In genomic region chr13:25468330-25469178, GRCh38 we compare ENCODE assay signal across 9 cellular contexts.
DNase-seq lines count a peak whose midpoint lies in the region; ATAC-seq, FAIRE-seq and TF ChIP-seq lines count a peak whose summit lies in the region.
"Had no signal": no experiment of that assay in that cellular context is flagged by ENCODE, and none has a peak within 500 bp of the region (broad histone marks: within the 10 kb centered on the region; RNA-seq: fewer than 3 reads in every experiment).

No MANE protein-coding gene starts in this region.

- H3K27me3 ChIP-seq in hepatocyte, result peaks cover 38% of the 10 kb centered on the region
- H3K27me3 ChIP-seq in upper lobe of right lung, result peaks cover 39% of the 10 kb centered on the region
- peaks cover 0 to 7% of the 10 kb centered on the region in 2 donors for H3K27me3 ChIP-seq in small intestine (ENCODE audit: control insufficient read depth in 2 of 2, insufficient read depth in 2 of 2, low read length in 2 of 2)

- H3K4me1 ChIP-seq in hepatocyte (ENCODE audit: insufficient read depth), result no peaks in the 10 kb centered on the region
- H3K4me1 ChIP-seq in upper lobe of right lung, result no peaks in the 10 kb centered on the region
- H3K4me1 ChIP-seq in small intestine (ENCODE audit: control insufficient read depth in 2 of 2, insufficient read depth in 1 of 2, low read depth in 1 of 2, low read length in 1 of 2), result no peaks in the 10 kb centered on the region

- no peak for FAIRE-seq in small intestine (lab: Jason Lieb, UNC)

- H3K4me2 ChIP-seq in hepatocyte, result peak overlapping the region; percentile 85
- H3K4me2 ChIP-seq: PC-9 had no signal

- H3K27ac ChIP-seq in hepatocyte (no peak overlapping the region), upper lobe of right lung (no peak overlapping the region), small intestine (ENCODE audit: low read depth in 1 of 2, low read length in 1 of 2) (no peak overlapping the region)
- H3K27ac ChIP-seq: PC-9 had no signal

- H3K9me3 ChIP-seq in hepatocyte (ENCODE audit: low read depth) (no peaks in the 10 kb centered on the region), upper lobe of right lung (no peaks in the 10 kb centered on the region), small intestine (ENCODE audit: control insufficient read depth, low read depth) (no peaks in the 10 kb centered on the region)

- no peaks in the 10 kb centered on the region for H3K36me3 ChIP-seq in hepatocyte (replicated peaks; ENCODE audit: insufficient read depth, low read depth)
- H3K36me3 ChIP-seq in upper lobe of right lung, result no peaks in the 10 kb centered on the region
- no peaks in the 10 kb centered on the region for H3K36me3 ChIP-seq in small intestine (ENCODE audit: control insufficient read depth in 2 of 2, insufficient read depth in 2 of 2, low read length in 2 of 2)

- no peaks in the 10 kb centered on the region for H3K9me2 ChIP-seq in hepatocyte (replicated peaks; ENCODE audit: insufficient read depth)

- H3K79me2 ChIP-seq in hepatocyte, result no peaks in the 10 kb centered on the region

- DNase-seq in stimulated activated CD4-positive, alpha-beta T cell treated with anti-CD3 and anti-CD28 coated beads, Interleukin-15, amount 100 ng/mL, for 24 hours, result peak; percentile 52
- DNase-seq in stimulated activated CD4-positive, alpha-beta T cell treated with anti-CD3 and anti-CD28 coated beads, Interleukin-4, amount 100 ng/mL, for 24 hours, result no peak
- DNase-seq in SK-N-DZ (ENCODE audit: low spot score) (peak; percentile 61), hepatocyte (ENCODE audit: low spot score) (peak; percentile 66), upper lobe of right lung (no peak), small intestine (no peak), SW 1271 (lab: John Stamatoyannopoulos, UW) (no peak)
- DNase-seq: PC-9 had no signal

- ATAC-seq in upper lobe of right lung (peak; percentile 50), HG03108 (IDR thresholded peaks at IDR 0.05; ENCODE audit: unreplicated experiment) (no peak)

- H4K20me1 ChIP-seq in hepatocyte (ENCODE audit: insufficient read depth, poor library complexity, severe bottlenecking), result no peaks in the 10 kb centered on the region

- H3K4me3 ChIP-seq in hepatocyte, result peak overlapping the region; percentile 29
- no peak overlapping the region for H3K4me3 ChIP-seq in upper lobe of right lung
- no peak overlapping the region for H3K4me3 ChIP-seq in small intestine (ENCODE audit: low read depth in 1 of 2, low read length in 2 of 2)
- H3K4me3 ChIP-seq: PC-9 had no signal

- TF ChIP-seq CTCF in hepatocyte (IDR thresholded peaks at IDR 0.05; ENCODE audit: poor library complexity) (no peak), upper lobe of right lung (IDR thresholded peaks at IDR 0.05) (no peak)

- H2AFZ ChIP-seq in hepatocyte, result peak overlapping the region; percentile 49
- H2AFZ ChIP-seq: PC-9 had no signal

- intact Hi-C loops in upper lobe of right lung (cut with DNase I), result no loop called here

- 3% methylated on average over 36 of the region's 75 CpGs for WGBS in hepatocyte (ENCODE audit: low lambda C conversion rate, missing lambda C conversion rate)
- 4 to 18% (median 14%) methylated on average over 39 to 75 of the region's 75 CpGs for WGBS in small intestine, 3 donors

Comparison
In these comparisons a context has a peak if more than half of its experiments do, and no peak if none do; other contexts are left out.
1. DNase-seq: peak in stimulated activated CD4-positive, alpha-beta T cell treated with anti-CD3 and anti-CD28 coated beads, Interleukin-15, amount 100 ng/mL, for 24 hours (single experiment), SK-N-DZ (single experiment) and hepatocyte (single experiment); none in stimulated activated CD4-positive, alpha-beta T cell treated with anti-CD3 and anti-CD28 coated beads, Interleukin-4, amount 100 ng/mL, for 24 hours (single experiment), upper lobe of right lung (single experiment), small intestine (single experiment) and SW 1271 (0 of 2).